Comparison of ENCODE assay signal across 2 cellular contexts in the genomic region with DNA sequence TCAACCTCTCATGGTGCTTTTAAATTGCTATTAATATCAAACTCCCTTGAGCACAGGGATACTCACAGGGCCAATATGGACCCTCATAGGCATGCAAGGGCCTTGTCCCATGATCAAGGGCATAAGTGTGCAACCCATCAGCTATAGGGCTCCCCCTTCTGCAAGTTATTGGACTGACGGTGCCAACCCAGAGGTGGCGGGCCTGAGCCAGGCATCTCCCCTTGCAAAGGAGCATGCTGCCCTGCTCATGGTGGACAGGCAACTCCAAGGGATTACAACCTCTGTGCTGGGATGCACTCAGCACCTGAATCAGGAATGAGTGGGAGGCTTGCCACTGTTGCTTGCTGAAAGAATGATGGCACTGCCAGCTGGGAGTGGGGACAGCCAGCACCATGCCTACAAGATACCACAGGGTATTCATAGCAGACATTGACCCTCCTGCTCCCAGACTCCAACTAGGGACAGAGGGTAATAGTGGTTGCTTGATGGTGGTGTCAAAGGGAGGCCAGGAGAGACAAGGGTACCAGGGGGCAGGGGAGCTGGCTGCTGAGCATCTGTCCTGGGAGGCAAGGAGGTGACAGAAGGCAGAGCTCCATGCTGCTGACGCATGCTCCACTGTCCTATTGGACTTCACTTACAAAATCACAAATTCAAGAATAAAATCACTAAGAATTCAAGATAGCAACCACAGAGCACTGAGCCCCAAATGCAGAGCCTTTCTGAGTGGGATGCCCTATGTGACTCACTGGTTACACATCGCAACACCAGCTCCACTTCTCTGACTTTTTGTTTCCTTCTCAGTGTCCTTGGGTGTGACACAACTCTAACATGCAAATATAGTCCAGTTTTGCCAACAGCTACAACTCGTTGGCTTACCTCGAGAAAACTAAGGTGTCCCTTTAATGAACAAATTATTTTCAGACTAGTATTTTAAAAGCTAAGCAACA.
TF ChIP-seq lines count a peak whose summit lies in the region.

No MANE protein-coding gene starts in this region.

TF ChIP-seq in HepG2, 621 proteins besides CTCF, POLR2A, EP300 and RAD21:
- TF ChIP-seq KMT2B (CRISPR knock-in tag; IDR thresholded peaks at IDR 0.05) (no peak), YEATS4 (CRISPR knock-in tag; IDR thresholded peaks at IDR 0.05; ENCODE audit: borderline replicate concordance) (no peak), ZNF326 (CRISPR knock-in tag; IDR thresholded peaks at IDR 0.05; ENCODE audit: borderline replicate concordance) (no peak), SNAPC2 (CRISPR knock-in tag; IDR thresholded peaks at IDR 0.05) (no peak), ZNF383 (CRISPR knock-in tag; IDR thresholded peaks at IDR 0.05; ENCODE audit: borderline replicate concordance) (no peak), CCAR2 (optimal IDR thresholded peaks at IDR 0.05; ENCODE audit: low read depth, low read length) (no peak), DNMT3B (CRISPR knock-in tag; conservative IDR thresholded peaks at IDR 0.05) (no peak), TCF12 (IDR thresholded peaks at IDR 0.05) (no peak), TCF12 (CRISPR knock-in tag; IDR thresholded peaks at IDR 0.05) (no peak), ZFP37 (CRISPR knock-in tag; IDR thresholded peaks at IDR 0.05; ENCODE audit: borderline replicate concordance) (no peak), AKAP8 (CRISPR knock-in tag; IDR thresholded peaks at IDR 0.05) (no peak), MAFK (conservative IDR thresholded peaks at IDR 0.05 in 1 of 2, IDR thresholded peaks at IDR 0.05 in 1 of 2; ENCODE audit: low read length in 2 of 2) (no peak), ZSCAN22 (CRISPR knock-in tag; IDR thresholded peaks at IDR 0.05) (no peak)
- TF ChIP-seq, protein P1, sequence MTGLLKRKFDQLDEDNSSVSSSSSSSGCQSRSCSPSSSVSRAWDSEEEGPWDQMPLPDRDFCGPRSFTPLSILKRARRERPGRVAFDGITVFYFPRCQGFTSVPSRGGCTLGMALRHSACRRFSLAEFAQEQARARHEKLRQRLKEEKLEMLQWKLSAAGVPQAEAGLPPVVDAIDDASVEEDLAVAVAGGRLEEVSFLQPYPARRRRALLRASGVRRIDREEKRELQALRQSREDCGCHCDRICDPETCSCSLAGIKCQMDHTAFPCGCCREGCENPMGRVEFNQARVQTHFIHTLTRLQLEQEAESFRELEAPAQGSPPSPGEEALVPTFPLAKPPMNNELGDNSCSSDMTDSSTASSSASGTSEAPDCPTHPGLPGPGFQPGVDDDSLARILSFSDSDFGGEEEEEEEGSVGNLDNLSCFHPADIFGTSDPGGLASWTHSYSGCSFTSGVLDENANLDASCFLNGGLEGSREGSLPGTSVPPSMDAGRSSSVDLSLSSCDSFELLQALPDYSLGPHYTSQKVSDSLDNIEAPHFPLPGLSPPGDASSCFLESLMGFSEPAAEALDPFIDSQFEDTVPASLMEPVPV (CRISPR knock-in tag; IDR thresholded peaks at IDR 0.05) = no peak
- TF ChIP-seq, protein P2, sequence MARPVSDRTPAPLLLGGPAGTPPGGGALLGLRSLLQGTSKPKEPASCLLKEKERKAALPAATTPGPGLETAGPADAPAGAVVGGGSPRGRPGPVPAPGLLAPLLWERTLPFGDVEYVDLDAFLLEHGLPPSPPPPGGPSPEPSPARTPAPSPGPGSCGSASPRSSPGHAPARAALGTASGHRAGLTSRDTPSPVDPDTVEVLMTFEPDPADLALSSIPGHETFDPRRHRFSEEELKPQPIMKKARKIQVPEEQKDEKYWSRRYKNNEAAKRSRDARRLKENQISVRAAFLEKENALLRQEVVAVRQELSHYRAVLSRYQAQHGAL (CRISPR knock-in tag; IDR thresholded peaks at IDR 0.05; ENCODE audit: not compliant biosample characterization) = no peak
- TF ChIP-seq, protein P3, sequence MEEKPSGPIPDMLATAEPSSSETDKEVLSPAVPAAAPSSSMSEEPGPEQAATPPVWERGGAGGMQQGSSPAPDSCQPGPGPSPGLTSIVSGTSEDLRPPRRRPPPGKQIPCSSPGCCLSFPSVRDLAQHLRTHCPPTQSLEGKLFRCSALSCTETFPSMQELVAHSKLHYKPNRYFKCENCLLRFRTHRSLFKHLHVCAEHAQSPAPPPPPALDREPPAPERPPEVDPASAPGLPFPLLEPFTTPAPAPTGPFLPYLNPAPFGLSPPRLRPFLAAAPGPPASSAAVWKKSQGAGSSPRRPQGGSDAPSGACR (CRISPR knock-in tag; IDR thresholded peaks at IDR 0.05) = no peak
- TF ChIP-seq, protein P4, sequence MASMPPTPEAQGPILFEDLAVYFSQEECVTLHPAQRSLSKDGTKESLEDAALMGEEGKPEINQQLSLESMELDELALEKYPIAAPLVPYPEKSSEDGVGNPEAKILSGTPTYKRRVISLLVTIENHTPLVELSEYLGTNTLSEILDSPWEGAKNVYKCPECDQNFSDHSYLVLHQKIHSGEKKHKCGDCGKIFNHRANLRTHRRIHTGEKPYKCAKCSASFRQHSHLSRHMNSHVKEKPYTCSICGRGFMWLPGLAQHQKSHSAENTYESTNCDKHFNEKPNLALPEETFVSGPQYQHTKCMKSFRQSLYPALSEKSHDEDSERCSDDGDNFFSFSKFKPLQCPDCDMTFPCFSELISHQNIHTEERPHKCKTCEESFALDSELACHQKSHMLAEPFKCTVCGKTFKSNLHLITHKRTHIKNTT (CRISPR knock-in tag; IDR thresholded peaks at IDR 0.05) = no peak
- TF ChIP-seq, protein P5, sequence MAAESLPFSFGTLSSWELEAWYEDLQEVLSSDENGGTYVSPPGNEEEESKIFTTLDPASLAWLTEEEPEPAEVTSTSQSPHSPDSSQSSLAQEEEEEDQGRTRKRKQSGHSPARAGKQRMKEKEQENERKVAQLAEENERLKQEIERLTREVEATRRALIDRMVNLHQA (CRISPR knock-in tag; IDR thresholded peaks at IDR 0.05) = no peak
TF ChIP-seq in HepG2: peak in this region for 0.

TF ChIP-seq in IMR-90, 13 proteins besides CTCF, POLR2A, EP300 and RAD21:
- no peak for TF ChIP-seq NFE2L2 (IDR thresholded peaks at IDR 0.05; ENCODE audit: low read depth, low read length)
- peak; percentile 23; the same call in 1 of the 2 replicates for TF ChIP-seq CEBPB (IDR thresholded peaks at IDR 0.05; ENCODE audit: low read depth, low read length)
TF ChIP-seq in IMR-90: peak in this region for 1.
